12 cellular contexts compared by ENCODE assay signal in genomic region chr12:6541371-6542165, GRCh38. TPM values are rescaled to one million over a fixed set of nuclear protein-coding genes. Genes with fewer than 3 reads are reported as not detected.
A peak's percentile ranks its signal among the peaks of the same experiment; 100 is the strongest.
DNase-seq lines count a peak whose midpoint lies in the region; ATAC-seq, FAIRE-seq and TF ChIP-seq lines count a peak whose summit lies in the region.
"Had no signal": no experiment of that assay in that cellular context is flagged by ENCODE, and none has a peak within 500 bp of the region (broad histone marks: within the 10 kb centered on the region; RNA-seq: fewer than 3 reads in every experiment).

No MANE protein-coding gene starts in this region.

- TF ChIP-seq RAD21 in HCT116 (IDR thresholded peaks at IDR 0.05; ENCODE audit: low read depth) (no peak), HepG2 (CRISPR knock-in tag; IDR thresholded peaks at IDR 0.05) (no peak)

- TF ChIP-seq CTCF in HCT116 (IDR thresholded peaks at IDR 0.05 in 2 of 3, conservative IDR thresholded peaks at IDR 0.05 in 1 of 3; ENCODE audit: borderline replicate concordance in 1 of 3, insufficient read depth in 1 of 3, low read depth in 2 of 3, low read length in 2 of 3), result no peak
- TF ChIP-seq CTCF in HepG2 (CRISPR knock-in tag; IDR thresholded peaks at IDR 0.05), result no peak
- no peak for TF ChIP-seq CTCF in spleen (IDR thresholded peaks at IDR 0.05 in 8 of 11, conservative IDR thresholded peaks at IDR 0.05 in 3 of 11)

- H3K4me1 ChIP-seq in HCT116 (ENCODE audit: control insufficient read depth in 1 of 2, insufficient read depth in 2 of 2, low read length in 2 of 2) (peaks cover 18 to 52% of the 10 kb centered on the region in 2 experiments), HepG2 (ENCODE audit: insufficient read depth, low read length) (peaks cover 45% of the 10 kb centered on the region), spleen (peaks cover 38 to 68% (median 63%) of the 10 kb centered on the region in 6 donors)

- H3K27ac ChIP-seq in HCT116 (ENCODE audit: low read depth, low read length) (peak overlapping the region; percentile 84), HepG2 (ENCODE audit: extremely low read length, insufficient read depth, low read length) (peak overlapping the region; percentile 93), spleen (peak overlapping the region in 7 of 8 donors; percentile 46 to 98 (median 75))

- peak overlapping the region; percentile 94 for H3K4me2 ChIP-seq in HCT116 (ENCODE audit: low read length)
- peak overlapping the region; percentile 94 for H3K4me2 ChIP-seq in HepG2 (ENCODE audit: low read depth, low read length)

- intact Hi-C loops in HCT116 (cut with micrococcal nuclease) (no loop called here), HepG2 (cut with micrococcal nuclease; ENCODE audit: unreplicated experiment) (no loop called here), spleen (cut with DNase I; ENCODE audit: low total_unique reads) (loop anchor here (10.0 kb wide), 1 partner anchor 207 kb away; no protein-coding TSS in a partner anchor)
- intact Hi-C loops in activated T-helper 1 cell treated with anti-CD3 and anti-CD28 coated beads, Interleukin-12 subunit alpha, Interleukin-12 subunit beta, Interleukin-2, Interleukin-4 antibody, amounts not matched to agents 30 ng/mL and 10 ng/mL and 1 ng/mL, durations not matched to agents 14 hours and 24 hours and 36 hours (cut with micrococcal nuclease), result no loop called here

- BruUV-seq in HCT116 (replicated peaks; lab: Mats Ljungman, UMichigan) (no TSS peak), HepG2 (replicated peaks; lab: Mats Ljungman, UMichigan) (TSS peak; percentile 76)

- no peak overlapping the region for H3K4me3 Mint-ChIP-seq in activated T-helper 1 cell treated with anti-CD3 and anti-CD28 coated beads, Interleukin-12 subunit alpha, Interleukin-12 subunit beta, Interleukin-2, Interleukin-4 antibody, amounts not matched to agents 30 ng/mL and 10 ng/mL and 1 ng/mL, durations not matched to agents 14 hours and 24 hours and 36 hours

- H3K9me3 ChIP-seq in HCT116 (ENCODE audit: control insufficient read depth in 1 of 2, insufficient read depth in 1 of 2, low read depth in 1 of 2, low read length in 2 of 2), result no peaks in the 10 kb centered on the region
- H3K9me3 ChIP-seq in HepG2 (ENCODE audit: low read length), result no peaks in the 10 kb centered on the region
- no peaks in the 10 kb centered on the region for H3K9me3 ChIP-seq in spleen

- no peak for FAIRE-seq in HepG2 (lab: Jason Lieb, UNC)

- TF ChIP-seq POLR2A in HCT116 (IDR thresholded peaks at IDR 0.05; ENCODE audit: borderline replicate concordance, extremely low read depth, insufficient read depth, insufficient read length), result no peak
- TF ChIP-seq POLR2A in HepG2 (IDR thresholded peaks at IDR 0.05; ENCODE audit: insufficient read depth in 1 of 2, low read depth in 2 of 2, low read length in 2 of 2), result no peak
- TF ChIP-seq POLR2A in spleen (IDR thresholded peaks at IDR 0.05), result no peak

- POLR2A ChIA-PET in HCT116 (lab: Charles Lee), result interaction anchor here (0.6 to 1.2 kb wide), 2 partner anchors 11 to 178 kb away, joined by 3 read pairs; no protein-coding TSS in a partner anchor
- POLR2A ChIA-PET in HepG2 (lab: Yijun Ruan, JAX), result interaction anchor here (1.0 to 7.3 kb wide), 13 partner anchors 7 to 206 kb away, joined by 3 to 108 read pairs (median 8); partner anchors contain the start of genes GAPDH, IFFO1, LTBR and MRPL51

- peak overlapping the region; percentile 23 for H3K27ac Mint-ChIP-seq in activated T-helper 1 cell treated with anti-CD3 and anti-CD28 coated beads, Interleukin-12 subunit alpha, Interleukin-12 subunit beta, Interleukin-2, Interleukin-4 antibody, amounts not matched to agents 30 ng/mL and 10 ng/mL and 1 ng/mL, durations not matched to agents 14 hours and 24 hours and 36 hours

- no peak for ATAC-seq in HCT116
- peak; percentile 8 for ATAC-seq in HepG2
- ATAC-seq in activated CD4-positive, CD25-positive, alpha-beta regulatory T cell treated with anti-CD3 and anti-CD28 coated beads, Interleukin-2, amount 50 U/mL, for 24 hours, result no peak
- no peak for ATAC-seq in GM19455 (IDR thresholded peaks at IDR 0.05; ENCODE audit: unreplicated experiment)
- ATAC-seq: stimulated activated naive CD8-positive, alpha-beta T cell treated with anti-CD3 and anti-CD28 coated beads, Interleukin-15, amount 100 ng/mL, for 72 hours had no signal

- H3K9me2 ChIP-seq in HCT116 (ENCODE audit: insufficient read depth), result no peaks in the 10 kb centered on the region

- no peak for DNase-seq in HCT116 (ENCODE audit: low read depth, low spot score)
- DNase-seq in activated T-helper 1 cell treated with anti-CD3 and anti-CD28 coated beads, Interleukin-12 subunit alpha, Interleukin-12 subunit beta, Interleukin-2, Interleukin-4 antibody, amounts not matched to agents 30 ng/mL and 10 ng/mL and 1 ng/mL, durations not matched to agents 14 hours and 24 hours and 36 hours (ENCODE audit: low spot score), result no peak
- no peak for DNase-seq in HepG2 (ENCODE audit: low spot score)
- DNase-seq in spleen, result no peak
- no peak for DNase-seq in NCI-H1417 treated with DMSO at 0.1 percent for 48 hours (lab: John Stamatoyannopoulos, UW)
- DNase-seq in NCI-H1436 treated with DMSO at 0.1 percent for 48 hours (lab: John Stamatoyannopoulos, UW), result no peak
- DNase-seq: activated CD4-positive, alpha-beta T cell treated with anti-CD3 and anti-CD28 coated beads for 48 hours; NCI-H1048; OCI-M1; stimulated activated naive CD8-positive, alpha-beta T cell treated with anti-CD3 and anti-CD28 coated beads, Interleukin-15, amount 100 ng/mL, for 72 hours had no signal

- RAD21 ChIA-PET in HCT116 (lab: Charles Lee; ENCODE audit: low non-redundant PET in 1 of 2, low total read pairs in 2 of 2, uncharacterized antibody in 2 of 2, unreplicated experiment in 2 of 2), result no interaction called here

- no peaks in the 10 kb centered on the region for H3K27me3 Mint-ChIP-seq in activated T-helper 1 cell treated with anti-CD3 and anti-CD28 coated beads, Interleukin-12 subunit alpha, Interleukin-12 subunit beta, Interleukin-2, Interleukin-4 antibody, amounts not matched to agents 30 ng/mL and 10 ng/mL and 1 ng/mL, durations not matched to agents 14 hours and 24 hours and 36 hours (ENCODE audit: insufficient read depth)
- H3K27me3 Mint-ChIP-seq: stimulated activated naive CD8-positive, alpha-beta T cell treated with anti-CD3 and anti-CD28 coated beads, Interleukin-15, amount 100 ng/mL, for 72 hours had no signal

- in situ Hi-C loops in HepG2 (cut with HindIII; ENCODE audit: extremely low pct_ligation_motif_present, low pct_unique_long_range_greater_than_20kb), result no loop called here

- H3K79me2 ChIP-seq in HCT116 (ENCODE audit: insufficient read depth, low read length) (peaks cover 10% of the 10 kb centered on the region; the same call in 1 of the 2 replicates), HepG2 (ENCODE audit: insufficient read depth, low read length) (peaks cover 3% of the 10 kb centered on the region)

- H3K4me1 Mint-ChIP-seq in activated T-helper 1 cell treated with anti-CD3 and anti-CD28 coated beads, Interleukin-12 subunit alpha, Interleukin-12 subunit beta, Interleukin-2, Interleukin-4 antibody, amounts not matched to agents 30 ng/mL and 10 ng/mL and 1 ng/mL, durations not matched to agents 14 hours and 24 hours and 36 hours (ENCODE audit: low read depth), result peaks cover 57% of the 10 kb centered on the region

- H3K4me3 ChIP-seq in HCT116 (replicated peaks in 1 of 2; ENCODE audit: low read depth in 1 of 2, low read length in 2 of 2) (no peak overlapping the region), HepG2 (replicated peaks in 1 of 3; ENCODE audit: insufficient read depth in 1 of 3, low read depth in 2 of 3, low read length in 3 of 3) (peak overlapping the region in 2 of 3 experiments; percentile 3 to 32; a peak in 2 of 6 replicates), spleen (no peak overlapping the region)

- CTCF ChIA-PET in HCT116 (lab: Charles Lee), result interaction anchor here (1.0 to 2.6 kb wide), 3 partner anchors 11 to 157 kb away, joined by 3 to 10 read pairs (median 6); no protein-coding TSS in a partner anchor
- CTCF ChIA-PET in HepG2 (lab: Yijun Ruan, JAX; ENCODE audit: low intra/inter-chr PET ratio, low total read pairs), result interaction anchor here (0.8 kb wide), 1 partner anchor 14 kb away, joined by 3 read pairs; the partner anchor contains the start of gene IFFO1

- no peaks in the 10 kb centered on the region for H3K9me3 Mint-ChIP-seq in activated T-helper 1 cell treated with anti-CD3 and anti-CD28 coated beads, Interleukin-12 subunit alpha, Interleukin-12 subunit beta, Interleukin-2, Interleukin-4 antibody, amounts not matched to agents 30 ng/mL and 10 ng/mL and 1 ng/mL, durations not matched to agents 14 hours and 24 hours and 36 hours
- H3K9me3 Mint-ChIP-seq: stimulated activated naive CD8-positive, alpha-beta T cell treated with anti-CD3 and anti-CD28 coated beads, Interleukin-15, amount 100 ng/mL, for 72 hours had no signal

- H3K36me3 ChIP-seq in HCT116 (ENCODE audit: control insufficient read depth in 1 of 2, insufficient read depth in 2 of 2, low read length in 2 of 2), result peaks cover 7 to 13% of the 10 kb centered on the region in 2 experiments; a peak in 2 of 4 replicates
- H3K36me3 ChIP-seq in HepG2 (replicated peaks in 1 of 2; ENCODE audit: control insufficient read depth in 1 of 2, insufficient read depth in 2 of 2, low read length in 2 of 2), result peaks cover 3 to 26% of the 10 kb centered on the region in 2 experiments
- peaks cover 0 to 95% (median 48%) of the 10 kb centered on the region in 6 donors for H3K36me3 ChIP-seq in spleen

- H4K20me1 ChIP-seq in HCT116 (ENCODE audit: insufficient read depth) (peaks cover 8% of the 10 kb centered on the region; the same call in 1 of the 2 replicates), HepG2 (ENCODE audit: insufficient read depth, low read length) (peaks cover 21% of the 10 kb centered on the region)

- TF ChIP-seq EP300 in HepG2 (IDR thresholded peaks at IDR 0.05; ENCODE audit: low read depth in 2 of 2, low read length in 2 of 2) (no peak), HepG2 (CRISPR knock-in tag; IDR thresholded peaks at IDR 0.05; ENCODE audit: borderline replicate concordance) (0 out of 2 replicates have a peak, but pooled peaks have one; percentile 13)

- WGBS in HepG2 (ENCODE audit: low lambda C conversion rate), result 81% methylated on average over 17 of the region's 26 CpGs
- WGBS in spleen, 5 donors, result 89 to 93% (median 91%) methylated on average over 17 to 26 of the region's 26 CpGs

- H3K9ac ChIP-seq in HCT116 (ENCODE audit: low read length), result peak overlapping the region; percentile 52
- H3K9ac ChIP-seq in HepG2 (ENCODE audit: insufficient read depth, low read depth, low read length), result peak overlapping the region; percentile 78

- H3K27me3 ChIP-seq in HCT116 (ENCODE audit: insufficient read depth, low read length), result no peaks in the 10 kb centered on the region
- no peaks in the 10 kb centered on the region for H3K27me3 ChIP-seq in HepG2 (ENCODE audit: control insufficient read depth in 1 of 2, insufficient read depth in 2 of 2, low read length in 2 of 2)
- H3K27me3 ChIP-seq in spleen (replicated peaks in 1 of 7), result no peaks in the 10 kb centered on the region

- H2AFZ ChIP-seq in HCT116 (ENCODE audit: low read depth, low read length, poor library complexity, severe bottlenecking) (no peak overlapping the region), HepG2 (ENCODE audit: low read length) (no peak overlapping the region)

- H3K36me3 Mint-ChIP-seq in activated T-helper 1 cell treated with anti-CD3 and anti-CD28 coated beads, Interleukin-12 subunit alpha, Interleukin-12 subunit beta, Interleukin-2, Interleukin-4 antibody, amounts not matched to agents 30 ng/mL and 10 ng/mL and 1 ng/mL, durations not matched to agents 14 hours and 24 hours and 36 hours (ENCODE audit: low read depth), result peaks cover 48% of the 10 kb centered on the region

RNA-seq across cellular contexts. Expression of gene GAPDH, which starts 7.3 kb away (rescaled TPM):
- total RNA-seq in HCT116 (2021; ENCODE audit: unreplicated experiment), result 5,901 TPM
- polyA plus RNA-seq in HCT116 (2012), result 15,831 and 17,614 TPM in 2 replicates
- 4,315 and 4,318 TPM in 2 replicates for total RNA-seq in activated T-helper 1 cell treated with anti-CD3 and anti-CD28 coated beads, Interleukin-12 subunit alpha, Interleukin-12 subunit beta, Interleukin-2, Interleukin-4 antibody, amounts not matched to agents 30 ng/mL and 10 ng/mL and 1 ng/mL, durations not matched to agents 14 hours and 24 hours and 36 hours
- total RNA-seq in HepG2 (2016; rRNA removed; fragmentation: Illumina TruSeq; extraction: Trizol), result 3,038 and 4,052 TPM in 2 replicates
- 4,250 and 4,349 TPM in 2 replicates for total RNA-seq in HepG2 (2016; cell fraction: cytosol; rRNA removed; fragmentation: Illumina TruSeq; extraction: Trizol; ENCODE audit: low read depth)
- total RNA-seq in HepG2 (2016; cell fraction: insoluble cytoplasmic fraction; rRNA removed; fragmentation: Illumina TruSeq; extraction: Trizol), result 3,016 and 4,088 TPM in 2 replicates
- 3,384 and 3,615 TPM in 2 replicates for total RNA-seq in HepG2 (2016; cell fraction: membrane; rRNA removed; fragmentation: Illumina TruSeq; extraction: Trizol)
- 1,080 and 1,144 TPM in 2 replicates for total RNA-seq in HepG2 (2016; cell fraction: nucleus; rRNA removed; fragmentation: Illumina TruSeq; extraction: Trizol)
- 12,395 and 12,722 TPM in 2 replicates for polyA plus RNA-seq in HepG2 (2011; rRNA removed)
- 13,143 and 20,886 TPM in 2 replicates for polyA plus RNA-seq in HepG2 (2011; cell fraction: cytosol; rRNA removed)
- polyA plus RNA-seq in HepG2 (2011; cell fraction: nucleus; rRNA removed), result 4,563 and 5,385 TPM in 2 replicates
- 4,491 and 5,608 TPM in 2 replicates for polyA plus RNA-seq in HepG2 (2012)
- 5,853 and 5,973 TPM in 2 replicates for polyA plus RNA-seq in HepG2 (2016; cell fraction: cytosol; fragmentation: Illumina TruSeq; extraction: Trizol; ENCODE audit: low read depth)
- polyA plus RNA-seq in HepG2 (2016; cell fraction: insoluble cytoplasmic fraction; fragmentation: Illumina TruSeq; extraction: Trizol; ENCODE audit: low read depth), result 5,263 and 5,331 TPM in 2 replicates
- polyA plus RNA-seq in HepG2 (2016; cell fraction: membrane; fragmentation: Illumina TruSeq; extraction: Trizol; ENCODE audit: low read depth), result 4,187 and 4,205 TPM in 2 replicates
- polyA plus RNA-seq in HepG2 (2016; cell fraction: nucleus; fragmentation: Illumina TruSeq; extraction: Trizol; ENCODE audit: insufficient read depth, low read depth), result 2,003 and 2,068 TPM in 2 replicates
- polyA minus RNA-seq in HepG2 (2011; rRNA and poly(A)+ RNA removed; ENCODE audit: low replicate concordance), result 14,131 and 14,841 TPM in 2 replicates
- polyA minus RNA-seq in HepG2 (2011; cell fraction: cytosol; rRNA and poly(A)+ RNA removed), result 5,645 and 5,680 TPM in 2 replicates
- 1,044 and 1,523 TPM in 2 replicates for polyA minus RNA-seq in HepG2 (2011; cell fraction: nucleus; rRNA and poly(A)+ RNA removed)
- 1,000 to 10,000 TPM in 5 of 7 donors, 100 to 1,000 TPM in 2; 998 to 1,580 (median 1,404) TPM for total RNA-seq in spleen
- 1,000 to 10,000 TPM; 1,133 to 1,680 (median 1,180) TPM for polyA plus RNA-seq in spleen

RNA-seq across cellular contexts. Expression of gene IFFO1, which starts 14.3 kb away (rescaled TPM):
- 0.34 TPM for total RNA-seq in HCT116 (2021; ENCODE audit: unreplicated experiment)
- 0.14 and 0.17 TPM in 2 replicates for polyA plus RNA-seq in HCT116 (2012)
- total RNA-seq in activated T-helper 1 cell treated with anti-CD3 and anti-CD28 coated beads, Interleukin-12 subunit alpha, Interleukin-12 subunit beta, Interleukin-2, Interleukin-4 antibody, amounts not matched to agents 30 ng/mL and 10 ng/mL and 1 ng/mL, durations not matched to agents 14 hours and 24 hours and 36 hours, result 19.5 and 19.9 TPM in 2 replicates
- total RNA-seq in HepG2 (2016; rRNA removed; fragmentation: Illumina TruSeq; extraction: Trizol), result 7.0 and 12.8 TPM in 2 replicates
- 2.3 and 2.6 TPM in 2 replicates for total RNA-seq in HepG2 (2016; cell fraction: cytosol; rRNA removed; fragmentation: Illumina TruSeq; extraction: Trizol; ENCODE audit: low read depth)
- total RNA-seq in HepG2 (2016; cell fraction: insoluble cytoplasmic fraction; rRNA removed; fragmentation: Illumina TruSeq; extraction: Trizol), result 6.1 and 12.5 TPM in 2 replicates
- total RNA-seq in HepG2 (2016; cell fraction: membrane; rRNA removed; fragmentation: Illumina TruSeq; extraction: Trizol), result 4.1 and 5.9 TPM in 2 replicates
- total RNA-seq in HepG2 (2016; cell fraction: nucleus; rRNA removed; fragmentation: Illumina TruSeq; extraction: Trizol), result 13.7 and 16.1 TPM in 2 replicates
- 14.6 and 18.3 TPM in 2 replicates for polyA plus RNA-seq in HepG2 (2011; rRNA removed)
- 7.8 and 9.6 TPM in 2 replicates for polyA plus RNA-seq in HepG2 (2011; cell fraction: cytosol; rRNA removed)
- polyA plus RNA-seq in HepG2 (2011; cell fraction: nucleus; rRNA removed), result 132 TPM in 2 replicates
- polyA plus RNA-seq in HepG2 (2012), result 8.0 and 11.7 TPM in 2 replicates
- polyA plus RNA-seq in HepG2 (2016; cell fraction: cytosol; fragmentation: Illumina TruSeq; extraction: Trizol; ENCODE audit: low read depth), result 1.9 TPM in 2 replicates
- polyA plus RNA-seq in HepG2 (2016; cell fraction: insoluble cytoplasmic fraction; fragmentation: Illumina TruSeq; extraction: Trizol; ENCODE audit: low read depth), result 6.6 and 8.2 TPM in 2 replicates
- 3.2 and 3.5 TPM in 2 replicates for polyA plus RNA-seq in HepG2 (2016; cell fraction: membrane; fragmentation: Illumina TruSeq; extraction: Trizol; ENCODE audit: low read depth)
- 54.2 and 55.8 TPM in 2 replicates for polyA plus RNA-seq in HepG2 (2016; cell fraction: nucleus; fragmentation: Illumina TruSeq; extraction: Trizol; ENCODE audit: insufficient read depth, low read depth)
- 0.61 and 11.8 TPM in 2 replicates for polyA minus RNA-seq in HepG2 (2011; rRNA and poly(A)+ RNA removed; ENCODE audit: low replicate concordance)
- 2.9 and 3.4 TPM in 2 replicates for polyA minus RNA-seq in HepG2 (2011; cell fraction: cytosol; rRNA and poly(A)+ RNA removed)
- 12.5 and 14.4 TPM in 2 replicates for polyA minus RNA-seq in HepG2 (2011; cell fraction: nucleus; rRNA and poly(A)+ RNA removed)
- total RNA-seq in spleen, result 10 to 100 TPM; 32.2 to 51.2 (median 39.7) TPM
- 10 to 100 TPM; 27.8 to 78.3 (median 63.2) TPM for polyA plus RNA-seq in spleen

RNA-seq across cellular contexts. Expression of gene NOP2, which starts 26.5 kb away (rescaled TPM):
- total RNA-seq in HCT116 (2021; ENCODE audit: unreplicated experiment) (108 TPM), HepG2 (2016; rRNA removed; fragmentation: Illumina TruSeq; extraction: Trizol) (50.0 and 56.7 TPM in 2 replicates), spleen (10 to 100 TPM; 37.0 to 58.7 (median 47.5) TPM)
- polyA plus RNA-seq in HCT116 (2012), result 72.5 and 78.0 TPM in 2 replicates
- 194 and 196 TPM in 2 replicates for total RNA-seq in activated T-helper 1 cell treated with anti-CD3 and anti-CD28 coated beads, Interleukin-12 subunit alpha, Interleukin-12 subunit beta, Interleukin-2, Interleukin-4 antibody, amounts not matched to agents 30 ng/mL and 10 ng/mL and 1 ng/mL, durations not matched to agents 14 hours and 24 hours and 36 hours
- 12.9 and 15.9 TPM in 2 replicates for total RNA-seq in HepG2 (2016; cell fraction: cytosol; rRNA removed; fragmentation: Illumina TruSeq; extraction: Trizol; ENCODE audit: low read depth)
- 47.8 and 60.1 TPM in 2 replicates for total RNA-seq in HepG2 (2016; cell fraction: insoluble cytoplasmic fraction; rRNA removed; fragmentation: Illumina TruSeq; extraction: Trizol)
- 14.5 and 16.3 TPM in 2 replicates for total RNA-seq in HepG2 (2016; cell fraction: membrane; rRNA removed; fragmentation: Illumina TruSeq; extraction: Trizol)
- total RNA-seq in HepG2 (2016; cell fraction: nucleus; rRNA removed; fragmentation: Illumina TruSeq; extraction: Trizol), result 58.7 and 75.9 TPM in 2 replicates
- polyA plus RNA-seq in HepG2 (2011; rRNA removed) (47.3 and 52.9 TPM in 2 replicates), spleen (10 to 100 TPM; 25.8 to 40.7 (median 37.6) TPM)
- polyA plus RNA-seq in HepG2 (2011; cell fraction: cytosol; rRNA removed), result 23.1 and 25.0 TPM in 2 replicates
- 189 and 191 TPM in 2 replicates for polyA plus RNA-seq in HepG2 (2011; cell fraction: nucleus; rRNA removed)
- polyA plus RNA-seq in HepG2 (2012), result 39.3 and 51.1 TPM in 2 replicates
- 5.0 and 5.2 TPM in 2 replicates for polyA plus RNA-seq in HepG2 (2016; cell fraction: cytosol; fragmentation: Illumina TruSeq; extraction: Trizol; ENCODE audit: low read depth)
- polyA plus RNA-seq in HepG2 (2016; cell fraction: insoluble cytoplasmic fraction; fragmentation: Illumina TruSeq; extraction: Trizol; ENCODE audit: low read depth), result 58.8 and 61.3 TPM in 2 replicates
- polyA plus RNA-seq in HepG2 (2016; cell fraction: membrane; fragmentation: Illumina TruSeq; extraction: Trizol; ENCODE audit: low read depth), result 8.6 and 9.0 TPM in 2 replicates
- polyA plus RNA-seq in HepG2 (2016; cell fraction: nucleus; fragmentation: Illumina TruSeq; extraction: Trizol; ENCODE audit: insufficient read depth, low read depth), result 230 and 250 TPM in 2 replicates
- polyA minus RNA-seq in HepG2 (2011; rRNA and poly(A)+ RNA removed; ENCODE audit: low replicate concordance), result 70.3 and 126 TPM in 2 replicates
- 17.4 and 20.0 TPM in 2 replicates for polyA minus RNA-seq in HepG2 (2011; cell fraction: cytosol; rRNA and poly(A)+ RNA removed)
- polyA minus RNA-seq in HepG2 (2011; cell fraction: nucleus; rRNA and poly(A)+ RNA removed), result 63.5 and 67.9 TPM in 2 replicates

RNA-seq across cellular contexts. Expression of gene NCAPD2, which starts 47.7 kb away (rescaled TPM):
- total RNA-seq in HCT116 (2021; ENCODE audit: unreplicated experiment) (177 TPM), HepG2 (2016; rRNA removed; fragmentation: Illumina TruSeq; extraction: Trizol) (65.6 and 100 TPM in 2 replicates), spleen (10 to 100 TPM; 29.9 to 49.2 (median 39.6) TPM)
- 145 and 172 TPM in 2 replicates for polyA plus RNA-seq in HCT116 (2012)
- total RNA-seq in activated T-helper 1 cell treated with anti-CD3 and anti-CD28 coated beads, Interleukin-12 subunit alpha, Interleukin-12 subunit beta, Interleukin-2, Interleukin-4 antibody, amounts not matched to agents 30 ng/mL and 10 ng/mL and 1 ng/mL, durations not matched to agents 14 hours and 24 hours and 36 hours, result 91.6 and 93.4 TPM in 2 replicates
- 7.2 and 7.6 TPM in 2 replicates for total RNA-seq in HepG2 (2016; cell fraction: cytosol; rRNA removed; fragmentation: Illumina TruSeq; extraction: Trizol; ENCODE audit: low read depth)
- total RNA-seq in HepG2 (2016; cell fraction: insoluble cytoplasmic fraction; rRNA removed; fragmentation: Illumina TruSeq; extraction: Trizol), result 68.5 and 86.5 TPM in 2 replicates
- 25.1 and 25.2 TPM in 2 replicates for total RNA-seq in HepG2 (2016; cell fraction: membrane; rRNA removed; fragmentation: Illumina TruSeq; extraction: Trizol)
- total RNA-seq in HepG2 (2016; cell fraction: nucleus; rRNA removed; fragmentation: Illumina TruSeq; extraction: Trizol), result 57.8 and 60.8 TPM in 2 replicates
- polyA plus RNA-seq in HepG2 (2011; rRNA removed) (42.8 and 51.1 TPM in 2 replicates), spleen (10 to 100 TPM; 12.0 to 14.1 (median 14.0) TPM)
- 32.2 and 41.0 TPM in 2 replicates for polyA plus RNA-seq in HepG2 (2011; cell fraction: cytosol; rRNA removed)
- 46.7 and 50.4 TPM in 2 replicates for polyA plus RNA-seq in HepG2 (2011; cell fraction: nucleus; rRNA removed)
- polyA plus RNA-seq in HepG2 (2012), result 31.0 and 53.6 TPM in 2 replicates
- 3.4 and 4.5 TPM in 2 replicates for polyA plus RNA-seq in HepG2 (2016; cell fraction: cytosol; fragmentation: Illumina TruSeq; extraction: Trizol; ENCODE audit: low read depth)
- 56.7 and 71.7 TPM in 2 replicates for polyA plus RNA-seq in HepG2 (2016; cell fraction: insoluble cytoplasmic fraction; fragmentation: Illumina TruSeq; extraction: Trizol; ENCODE audit: low read depth)
- 12.3 and 13.7 TPM in 2 replicates for polyA plus RNA-seq in HepG2 (2016; cell fraction: membrane; fragmentation: Illumina TruSeq; extraction: Trizol; ENCODE audit: low read depth)
- polyA plus RNA-seq in HepG2 (2016; cell fraction: nucleus; fragmentation: Illumina TruSeq; extraction: Trizol; ENCODE audit: insufficient read depth, low read depth), result 73.7 and 78.3 TPM in 2 replicates
- polyA minus RNA-seq in HepG2 (2011; rRNA and poly(A)+ RNA removed; ENCODE audit: low replicate concordance), result 92.8 and 252 TPM in 2 replicates
- 51.6 and 71.6 TPM in 2 replicates for polyA minus RNA-seq in HepG2 (2011; cell fraction: cytosol; rRNA and poly(A)+ RNA removed)
- 62.8 and 68.9 TPM in 2 replicates for polyA minus RNA-seq in HepG2 (2011; cell fraction: nucleus; rRNA and poly(A)+ RNA removed)

RNA-seq across cellular contexts. Expression of gene MRPL51, which starts 48.5 kb away (rescaled TPM):
- 265 TPM for total RNA-seq in HCT116 (2021; ENCODE audit: unreplicated experiment)
- 104 and 152 TPM in 2 replicates for polyA plus RNA-seq in HCT116 (2012)
- 250 and 258 TPM in 2 replicates for total RNA-seq in activated T-helper 1 cell treated with anti-CD3 and anti-CD28 coated beads, Interleukin-12 subunit alpha, Interleukin-12 subunit beta, Interleukin-2, Interleukin-4 antibody, amounts not matched to agents 30 ng/mL and 10 ng/mL and 1 ng/mL, durations not matched to agents 14 hours and 24 hours and 36 hours
- total RNA-seq in HepG2 (2016; rRNA removed; fragmentation: Illumina TruSeq; extraction: Trizol), result 278 and 343 TPM in 2 replicates
- total RNA-seq in HepG2 (2016; cell fraction: cytosol; rRNA removed; fragmentation: Illumina TruSeq; extraction: Trizol; ENCODE audit: low read depth), result 189 and 218 TPM in 2 replicates
- 286 and 361 TPM in 2 replicates for total RNA-seq in HepG2 (2016; cell fraction: insoluble cytoplasmic fraction; rRNA removed; fragmentation: Illumina TruSeq; extraction: Trizol)
- 199 and 207 TPM in 2 replicates for total RNA-seq in HepG2 (2016; cell fraction: membrane; rRNA removed; fragmentation: Illumina TruSeq; extraction: Trizol)
- total RNA-seq in HepG2 (2016; cell fraction: nucleus; rRNA removed; fragmentation: Illumina TruSeq; extraction: Trizol), result 80.6 and 104 TPM in 2 replicates
- polyA plus RNA-seq in HepG2 (2011; rRNA removed), result 52.5 and 64.8 TPM in 2 replicates
- polyA plus RNA-seq in HepG2 (2011; cell fraction: cytosol; rRNA removed), result 82.5 and 89.0 TPM in 2 replicates
- 20.2 and 20.8 TPM in 2 replicates for polyA plus RNA-seq in HepG2 (2011; cell fraction: nucleus; rRNA removed)
- 128 and 181 TPM in 2 replicates for polyA plus RNA-seq in HepG2 (2012)
- 188 and 220 TPM in 2 replicates for polyA plus RNA-seq in HepG2 (2016; cell fraction: cytosol; fragmentation: Illumina TruSeq; extraction: Trizol; ENCODE audit: low read depth)
- 342 and 349 TPM in 2 replicates for polyA plus RNA-seq in HepG2 (2016; cell fraction: insoluble cytoplasmic fraction; fragmentation: Illumina TruSeq; extraction: Trizol; ENCODE audit: low read depth)
- 177 and 178 TPM in 2 replicates for polyA plus RNA-seq in HepG2 (2016; cell fraction: membrane; fragmentation: Illumina TruSeq; extraction: Trizol; ENCODE audit: low read depth)
- polyA plus RNA-seq in HepG2 (2016; cell fraction: nucleus; fragmentation: Illumina TruSeq; extraction: Trizol; ENCODE audit: insufficient read depth, low read depth), result 114 and 136 TPM in 2 replicates
- polyA minus RNA-seq in HepG2 (2011; rRNA and poly(A)+ RNA removed; ENCODE audit: low replicate concordance), result 25.3 and 67.0 TPM in 2 replicates
- 12.4 and 18.6 TPM in 2 replicates for polyA minus RNA-seq in HepG2 (2011; cell fraction: cytosol; rRNA and poly(A)+ RNA removed)
- polyA minus RNA-seq in HepG2 (2011; cell fraction: nucleus; rRNA and poly(A)+ RNA removed), result 10.1 and 13.3 TPM in 2 replicates
- 10 to 100 TPM; 34.0 to 94.0 (median 89.3) TPM for total RNA-seq in spleen
- polyA plus RNA-seq in spleen, result 100 to 1,000 TPM in 2 of 3 donors, 10 to 100 TPM in 1; 73.4 to 137 (median 109) TPM

Comparison
In these comparisons a context has a peak if more than half of its experiments do, and no peak if none do; other contexts are left out.
1. H3K4me3 ChIP-seq: peak in HepG2 (2 of 3); none in HCT116 (0 of 2) and spleen (0 of 8).
2. Of the 20 proteins assayed by ChIP-seq in both HepG2 and HCT116: peak only in HepG2: ZBTB33; only in HCT116: none; in both: none; in neither: 19.
3. Peak in every context shown above with its lines, with median percentiles within 50 percentile points of each other: H3K27ac ChIP-seq.